1 cellular context compared by ENCODE assay signal in genomic region chr16:16021988-16022682, GRCh38.
TF ChIP-seq lines count a peak whose summit lies in the region.

No MANE protein-coding gene starts in this region.

TF ChIP-seq in SK-N-SH, 30 proteins besides CTCF, POLR2A, EP300 and RAD21 (continued from another document):
- 0 out of 2 replicates have a peak, but pooled peaks have one; percentile 33 for TF ChIP-seq REST (IDR thresholded peaks at IDR 0.05; ENCODE audit: low read depth, low read length)
- TF ChIP-seq GATA2 (CRISPR knock-in tag; IDR thresholded peaks at IDR 0.05): no peak
- TF ChIP-seq IRF3 (IDR thresholded peaks at IDR 0.05; ENCODE audit: low read depth, low read length): no peak
- TF ChIP-seq YY1 (IDR thresholded peaks at IDR 0.05; ENCODE audit: low read depth): no peak
- no peak for TF ChIP-seq MAX (IDR thresholded peaks at IDR 0.05; ENCODE audit: low read depth)
- peak; percentile 95 for TF ChIP-seq PBX3 (IDR thresholded peaks at IDR 0.05)
- TF ChIP-seq ELF1 (IDR thresholded peaks at IDR 0.05): no peak
- peak; percentile 90 for TF ChIP-seq JUND (IDR thresholded peaks at IDR 0.05)
- TF ChIP-seq FOSL2 (IDR thresholded peaks at IDR 0.05; ENCODE audit: borderline replicate concordance, low read depth): peak; percentile 97
- no peak for TF ChIP-seq POLR2AphosphoS5 (IDR thresholded peaks at IDR 0.05; ENCODE audit: low read depth, low read length)
- peak; percentile 60; the same call in 1 of the 2 replicates for TF ChIP-seq SIN3A (IDR thresholded peaks at IDR 0.05; ENCODE audit: borderline replicate concordance, low read depth, low read length)
- TF ChIP-seq TCF12 (IDR thresholded peaks at IDR 0.05): peak; percentile 84; the same call in 1 of the 2 replicates
- TF ChIP-seq NFIC (IDR thresholded peaks at IDR 0.05; ENCODE audit: borderline replicate concordance): peak; percentile 96
- TF ChIP-seq FOXJ3 (CRISPR knock-in tag; IDR thresholded peaks at IDR 0.05): 0 out of 2 replicates have a peak, but pooled peaks have one; percentile 42
- no peak for TF ChIP-seq CHD2 (IDR thresholded peaks at IDR 0.05; ENCODE audit: low read length, partially characterized antibody)
- TF ChIP-seq RXRA (IDR thresholded peaks at IDR 0.05; ENCODE audit: borderline replicate concordance, low read depth): peak; percentile 89
TF ChIP-seq in SK-N-SH: peak in this region for 13.
